Comparison of ENCODE assay signal across 8 cellular contexts in genomic region chr7:149854611-149855367, GRCh38. TPM values are rescaled to one million over a fixed set of nuclear protein-coding genes. Genes with fewer than 3 reads are reported as not detected.
DNase-seq lines count a peak whose midpoint lies in the region; ATAC-seq and TF ChIP-seq lines count a peak whose summit lies in the region.

No MANE protein-coding gene starts in this region.

- H3K27ac ChIP-seq in SJCRH30 = no peak overlapping the region

- DNase-seq in Calu3 (peak; percentile 48), LoVo (ENCODE audit: low spot score) (peak; percentile 50), SJCRH30 (peak; percentile 69 to 79), fibroblast of villous mesenchyme (ENCODE audit: low read depth) (peak; percentile 44), retinal pigment epithelial cell (ENCODE audit: low read depth) (peak; percentile 67), CD14-positive monocyte (ENCODE audit: low spot score) (no peak), SW 1271 (lab: John Stamatoyannopoulos, UW) (no peak)

- H3K4me3 ChIP-seq in SJCRH30 (no peak overlapping the region), fibroblast of villous mesenchyme (ENCODE audit: low read depth, low read length) (no peak overlapping the region), retinal pigment epithelial cell (ENCODE audit: low read length) (no peak overlapping the region)

- intact Hi-C loops in Calu3 (cut with micrococcal nuclease; ENCODE audit: unreplicated experiment) (no loop called here), CD14-positive monocyte (cut with micrococcal nuclease) (no loop called here)

- ATAC-seq in HG03280 (IDR thresholded peaks at IDR 0.05; ENCODE audit: unreplicated experiment) = no peak

- H3K9me3 Mint-ChIP-seq in Calu3 (ENCODE audit: low read depth, unreplicated experiment) (no peaks in the 10 kb centered on the region), CD14-positive monocyte (peaks cover 0 to 1% (median 0%) of the 10 kb centered on the region in 7 donors)

- H3K36me3 Mint-ChIP-seq in Calu3 (ENCODE audit: insufficient read depth, unreplicated experiment) (peaks cover 3% of the 10 kb centered on the region), CD14-positive monocyte (peaks cover 16 to 21% of the 10 kb centered on the region in 2 donors)

- no peaks in the 10 kb centered on the region for H3K36me3 ChIP-seq in SJCRH30

- H3K27me3 ChIP-seq in SJCRH30 = no peaks in the 10 kb centered on the region

- no peaks in the 10 kb centered on the region for H3K9me3 ChIP-seq in SJCRH30 (replicated peaks)

- H3K27ac Mint-ChIP-seq in Calu3 (ENCODE audit: unreplicated experiment) (no peak overlapping the region), CD14-positive monocyte (no peak overlapping the region)

- H3K27me3 Mint-ChIP-seq in Calu3 (ENCODE audit: unreplicated experiment) (no peaks in the 10 kb centered on the region), CD14-positive monocyte (ENCODE audit: low read depth in 3 of 3) (peaks cover 0 to 5% (median 2%) of the 10 kb centered on the region in 3 donors)

- CTCF ChIA-PET in Calu3 (lab: Charles Lee) = interaction anchor here (1.2 kb wide), 1 partner anchor 17 kb away, joined by 5 read pairs; the partner anchor contains the start of gene ZNF862

- H3K4me3 Mint-ChIP-seq in Calu3 (ENCODE audit: low read depth, unreplicated experiment) = no peak overlapping the region
- H3K4me3 Mint-ChIP-seq in CD14-positive monocyte = no peak overlapping the region

- BruUV-seq in Calu3 (replicated peaks; lab: Mats Ljungman, UMichigan) = no TSS peak

- no peak for TF ChIP-seq CTCF in Calu3 (IDR thresholded peaks at IDR 0.05; ENCODE audit: unreplicated experiment)
- no peak for TF ChIP-seq CTCF in fibroblast of villous mesenchyme (IDR thresholded peaks at IDR 0.05; ENCODE audit: insufficient read depth, low read depth, low read length)
- no peak for TF ChIP-seq CTCF in retinal pigment epithelial cell (conservative IDR thresholded peaks at IDR 0.05; ENCODE audit: low read depth, low read length)
- no peak for TF ChIP-seq CTCF in CD14-positive monocyte (IDR thresholded peaks at IDR 0.05)

- H3K4me1 ChIP-seq in SJCRH30 = peaks cover 26% of the 10 kb centered on the region

- H3K4me1 Mint-ChIP-seq in Calu3 (ENCODE audit: low read depth, unreplicated experiment) (peaks cover 21% of the 10 kb centered on the region), CD14-positive monocyte (no peaks in the 10 kb centered on the region)

RNA-seq across cellular contexts. Expression of gene ZNF862, which starts 16.6 kb away (rescaled TPM):
- 17.7 and 19.4 TPM in 2 replicates for total RNA-seq in Calu3 (2022)
- 1.0 and 2.7 TPM in 2 replicates for total RNA-seq in SJCRH30 (2014; rRNA removed; shearing (Covaris generic))
- 7.4 and 8.2 TPM in 2 replicates for total RNA-seq in fibroblast of villous mesenchyme
- 1 to 10 TPM; 1.3 to 2.7 TPM for polyA plus RNA-seq in CD14-positive monocyte

RNA-seq across cellular contexts. Expression of gene ATP6V0E2, which starts 19.0 kb away (rescaled TPM):
- total RNA-seq in Calu3 (2022) (27.2 and 28.8 TPM in 2 replicates), fibroblast of villous mesenchyme (11.2 and 13.9 TPM in 2 replicates)
- total RNA-seq in SJCRH30 (2014; rRNA removed; shearing (Covaris generic)) = 3.4 and 3.6 TPM in 2 replicates
- polyA plus RNA-seq in CD14-positive monocyte = 10 to 100 TPM in 1 of 2 donors, 1 to 10 TPM in 1; 8.2 to 13.3 TPM

Comparison
In these comparisons a context has a peak if more than half of its experiments do, and no peak if none do; other contexts are left out.
1. DNase-seq: peak in Calu3 (single experiment), LoVo (single experiment), SJCRH30 (2 of 2), fibroblast of villous mesenchyme (single experiment) and retinal pigment epithelial cell (single experiment); none in CD14-positive monocyte (single experiment) and SW 1271 (0 of 2).